8 cellular contexts compared by ENCODE assay signal in genomic region chr7:129169705-129170319, GRCh38. TPM values are rescaled to one million over a fixed set of nuclear protein-coding genes. Genes with fewer than 3 reads are reported as not detected.
A peak's percentile ranks its signal among the peaks of the same experiment; 100 is the strongest.
DNase-seq lines count a peak whose midpoint lies in the region; ATAC-seq lines count a peak whose summit lies in the region.

No MANE protein-coding gene starts in this region.

- DNase-seq in activated naive CD8-positive, alpha-beta T cell treated with anti-CD3 and anti-CD28 coated beads for 36 hours: peak; percentile 40
- no peak for DNase-seq in memory B cell (ENCODE audit: low spot score in 2 of 2)
- no peak for DNase-seq in AG08396 (ENCODE audit: low spot score)
- no peak for DNase-seq in G401 (ENCODE audit: low spot score)
- DNase-seq in RKO (ENCODE audit: low spot score): no peak

- H3K4me1 Mint-ChIP-seq in activated naive CD8-positive, alpha-beta T cell treated with anti-CD3 and anti-CD28 coated beads for 36 hours: peaks cover 26% of the 10 kb centered on the region
- H3K4me1 Mint-ChIP-seq in memory B cell: peaks cover 22% of the 10 kb centered on the region

- peak; percentile 74 for ATAC-seq in GM19395 (IDR thresholded peaks at IDR 0.05; ENCODE audit: unreplicated experiment)
- ATAC-seq in HG03108 (IDR thresholded peaks at IDR 0.05; ENCODE audit: unreplicated experiment): peak; percentile 60
- peak; percentile 69 for ATAC-seq in memory B cell (ENCODE audit: low read depth)
- ATAC-seq in HG02970 (IDR thresholded peaks at IDR 0.05; ENCODE audit: low FRiP score, unreplicated experiment): no peak

- H3K4me3 Mint-ChIP-seq in activated naive CD8-positive, alpha-beta T cell treated with anti-CD3 and anti-CD28 coated beads for 36 hours: peak overlapping the region; percentile 67
- H3K4me3 Mint-ChIP-seq in memory B cell: peak overlapping the region; percentile 87

- in situ Hi-C loops in G401 (cut with HindIII; ENCODE audit: low sequenced_read_pairs): no loop called here

- peaks cover 2% of the 10 kb centered on the region for H3K36me3 Mint-ChIP-seq in activated naive CD8-positive, alpha-beta T cell treated with anti-CD3 and anti-CD28 coated beads for 36 hours
- peaks cover 12% of the 10 kb centered on the region for H3K36me3 Mint-ChIP-seq in memory B cell

- no peaks in the 10 kb centered on the region for H3K9me3 Mint-ChIP-seq in activated naive CD8-positive, alpha-beta T cell treated with anti-CD3 and anti-CD28 coated beads for 36 hours
- H3K9me3 Mint-ChIP-seq in memory B cell: no peaks in the 10 kb centered on the region

- H3K27me3 Mint-ChIP-seq in activated naive CD8-positive, alpha-beta T cell treated with anti-CD3 and anti-CD28 coated beads for 36 hours: no peaks in the 10 kb centered on the region
- H3K27me3 Mint-ChIP-seq in memory B cell: no peaks in the 10 kb centered on the region

- peak overlapping the region; percentile 78 for H3K27ac Mint-ChIP-seq in activated naive CD8-positive, alpha-beta T cell treated with anti-CD3 and anti-CD28 coated beads for 36 hours
- H3K27ac Mint-ChIP-seq in memory B cell: peak overlapping the region; percentile 87

RNA-seq across cellular contexts. Expression of gene SMO, which starts 18.6 kb away (rescaled TPM):
- total RNA-seq in activated naive CD8-positive, alpha-beta T cell treated with anti-CD3 and anti-CD28 coated beads for 36 hours: 1 to 10 TPM; 1.7 to 1.9 TPM
- total RNA-seq in G401 (2014; rRNA removed; shearing (Covaris generic)): 51.1 and 51.8 TPM in 2 replicates

RNA-seq across cellular contexts. Expression of gene TSPAN33, which starts 25.3 kb away (rescaled TPM):
- 10 to 100 TPM; 18.7 to 19.5 TPM for total RNA-seq in activated naive CD8-positive, alpha-beta T cell treated with anti-CD3 and anti-CD28 coated beads for 36 hours
- 35.8 and 40.2 TPM in 2 replicates for total RNA-seq in G401 (2014; rRNA removed; shearing (Covaris generic))

RNA-seq across cellular contexts. Expression of gene AHCYL2, which starts 55.0 kb away (rescaled TPM):
- total RNA-seq in activated naive CD8-positive, alpha-beta T cell treated with anti-CD3 and anti-CD28 coated beads for 36 hours: 1 to 10 TPM; 6.5 to 6.8 TPM
- total RNA-seq in G401 (2014; rRNA removed; shearing (Covaris generic)): 57.0 and 74.0 TPM in 2 replicates

Comparison
In these comparisons a context has a peak if more than half of its experiments do, and no peak if none do; other contexts are left out.
1. RNA of gene SMO, which starts 18.6 kb away (total RNA-seq): 51.1 to 51.8 TPM in G401; 1.7 to 1.9 TPM in activated naive CD8-positive, alpha-beta T cell treated with anti-CD3 and anti-CD28 coated beads for 36 hours; every median in the first group is over 10 times any median in the second.